1 cellular context compared by ENCODE assay signal in genomic region chr9:70474413-70474812, GRCh38.
TF ChIP-seq lines count a peak whose summit lies in the region.

No MANE protein-coding gene starts in this region.

TF ChIP-seq in SK-N-SH, 30 proteins besides CTCF, POLR2A, EP300 and RAD21 (continued from another document):
- TF ChIP-seq CHD2 (IDR thresholded peaks at IDR 0.05; ENCODE audit: low read length, partially characterized antibody) (no peak), TEAD4 (IDR thresholded peaks at IDR 0.05; ENCODE audit: borderline replicate concordance, insufficient read depth) (no peak), MEF2A (IDR thresholded peaks at IDR 0.05; ENCODE audit: borderline replicate concordance, low read depth) (no peak), ZBTB33 (IDR thresholded peaks at IDR 0.05; ENCODE audit: borderline replicate concordance, low read depth) (no peak), PBX3 (IDR thresholded peaks at IDR 0.05) (no peak)
TF ChIP-seq in SK-N-SH: peak in this region for 0.
